Comparison of ENCODE assay signal across 8 cellular contexts in the genomic region with DNA sequence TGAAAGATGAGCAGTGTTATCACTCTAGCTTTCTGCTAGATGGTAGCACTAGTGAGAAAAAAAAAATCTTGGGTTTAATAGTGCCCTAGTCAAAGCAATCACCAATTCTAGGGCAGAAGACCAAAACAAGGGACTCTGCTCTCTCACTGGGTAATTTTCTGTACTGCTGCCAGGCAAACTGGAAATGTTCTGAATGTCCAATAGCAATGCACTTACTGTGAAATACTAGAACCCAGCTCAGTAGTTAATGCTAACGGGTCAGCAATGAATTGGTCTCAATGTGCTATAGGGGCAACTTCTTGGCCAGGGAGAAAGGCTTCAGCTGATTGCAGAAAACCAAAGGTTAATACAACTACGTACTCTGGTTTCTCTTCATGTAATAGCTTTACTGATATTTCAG. TPM values are rescaled to one million over a fixed set of nuclear protein-coding genes. Genes with fewer than 3 reads are reported as not detected.
DNase-seq lines count a peak whose midpoint lies in the region; ATAC-seq and TF ChIP-seq lines count a peak whose summit lies in the region.

No MANE protein-coding gene starts in this region.

- H3K4me1 ChIP-seq in left lung (peaks cover 29 to 67% of the 10 kb centered on the region in 2 donors), tibial artery (peaks cover 0 to 61% (median 23%) of the 10 kb centered on the region in 4 donors)

- H3K4me3 ChIP-seq in astrocyte of the spinal cord (ENCODE audit: low read depth, low read length) = peak overlapping the region; percentile 90
- H3K4me3 ChIP-seq in left lung = peak overlapping the region; percentile 47 to 80
- peak overlapping the region; percentile 58 to 63 for H3K4me3 ChIP-seq in tibial artery

- peaks cover 8% of the 10 kb centered on the region for H3K36me3 Mint-ChIP-seq in activated CD4-positive, alpha-beta T cell treated with anti-CD3 and anti-CD28 coated beads, Interleukin-2, amount 10 ng/mL, durations not matched to agents 7 days and 5 days (ENCODE audit: low read depth)

- H3K9me3 ChIP-seq in left lung (no peaks in the 10 kb centered on the region), tibial artery (no peaks in the 10 kb centered on the region)

- peak overlapping the region; percentile 100 for H3K4me3 Mint-ChIP-seq in activated CD4-positive, alpha-beta T cell treated with anti-CD3 and anti-CD28 coated beads, Interleukin-2, amount 10 ng/mL, durations not matched to agents 7 days and 5 days

- intact Hi-C loops in left lung (cut with DNase I) = no loop called here
- intact Hi-C loops in tibial artery (cut with DNase I; ENCODE audit: low total_unique reads) = loop anchor here (10.0 kb wide), 2 partner anchors 51 to 79 kb away; partner anchors contain the start of gene ATP5MC2

- DNase-seq in activated CD4-positive, alpha-beta T cell treated with anti-CD3 and anti-CD28 coated beads, Interleukin-2, amount 10 ng/mL, durations not matched to agents 7 days and 5 days = no peak
- no peak for DNase-seq in activated CD4-positive, alpha-beta T cell treated with anti-CD3 and anti-CD28 coated beads for 4 hours
- DNase-seq in astrocyte of the spinal cord (ENCODE audit: low read depth, low spot score) = peak; percentile 67
- no peak for DNase-seq in left lung
- DNase-seq in tibial artery = peak in 1 of 2 donors; percentile 58
- no peak for DNase-seq in central memory CD4-positive, alpha-beta T cell

- TF ChIP-seq CTCF in astrocyte of the spinal cord (IDR thresholded peaks at IDR 0.05; ENCODE audit: low read depth, low read length) (no peak), left lung (IDR thresholded peaks at IDR 0.05) (no peak), tibial artery (IDR thresholded peaks at IDR 0.05) (no peak)

- H3K27me3 Mint-ChIP-seq in activated CD4-positive, alpha-beta T cell treated with anti-CD3 and anti-CD28 coated beads, Interleukin-2, amount 10 ng/mL, durations not matched to agents 7 days and 5 days = no peaks in the 10 kb centered on the region

- H3K36me3 ChIP-seq in left lung (no peaks in the 10 kb centered on the region), tibial artery (no peaks in the 10 kb centered on the region)

- H3K27me3 ChIP-seq in left lung (no peaks in the 10 kb centered on the region), tibial artery (no peaks in the 10 kb centered on the region)

- POLR2A ChIA-PET in activated CD4-positive, alpha-beta T cell treated with anti-CD3 and anti-CD28 coated beads, Interleukin-2, amount 10 ng/mL, durations not matched to agents 7 days and 5 days (lab: Charles Lee) = no interaction called here

- peak overlapping the region; percentile 91 to 95 for H3K27ac ChIP-seq in left lung
- H3K27ac ChIP-seq in tibial artery = peak overlapping the region; percentile 86 to 89

- H3K4me1 Mint-ChIP-seq in activated CD4-positive, alpha-beta T cell treated with anti-CD3 and anti-CD28 coated beads, Interleukin-2, amount 10 ng/mL, durations not matched to agents 7 days and 5 days = peaks cover 47% of the 10 kb centered on the region

- CTCF ChIA-PET in activated CD4-positive, alpha-beta T cell treated with anti-CD3 and anti-CD28 coated beads, Interleukin-2, amount 10 ng/mL, durations not matched to agents 7 days and 5 days (lab: Charles Lee) = interaction anchor here (0.8 to 3.0 kb wide), 4 partner anchors 13 to 67 kb away, joined by 3 to 22 read pairs (median 3); partner anchors contain the start of gene ATP5MC2

- in situ Hi-C loops in astrocyte of the spinal cord (cut with HindIII; ENCODE audit: low sequenced_read_pairs) = loop anchor here (10.0 kb wide), 1 partner anchor 51 kb away; the partner anchor contains the start of gene ATP5MC2

- ATAC-seq in left lung = peak; percentile 1
- no peak for ATAC-seq in HG03095 (IDR thresholded peaks at IDR 0.05; ENCODE audit: unreplicated experiment)
- no peak for ATAC-seq in HG03135 (IDR thresholded peaks at IDR 0.05; ENCODE audit: unreplicated experiment)

- H3K27ac Mint-ChIP-seq in activated CD4-positive, alpha-beta T cell treated with anti-CD3 and anti-CD28 coated beads, Interleukin-2, amount 10 ng/mL, durations not matched to agents 7 days and 5 days = no peak overlapping the region

- H3K9me3 Mint-ChIP-seq in activated CD4-positive, alpha-beta T cell treated with anti-CD3 and anti-CD28 coated beads, Interleukin-2, amount 10 ng/mL, durations not matched to agents 7 days and 5 days = no peaks in the 10 kb centered on the region

RNA-seq across cellular contexts. Expression of gene ATF7, which starts 2.2 kb away (rescaled TPM):
- 10 to 100 TPM; 28.6 to 43.0 TPM for total RNA-seq in activated CD4-positive, alpha-beta T cell treated with anti-CD3 and anti-CD28 coated beads, Interleukin-2, amount 10 ng/mL, durations not matched to agents 7 days and 5 days
- total RNA-seq in left lung = 10 to 100 TPM; 48.7 to 58.5 TPM

RNA-seq across cellular contexts. Expression of gene ATP5MC2, which starts 51.9 kb away (rescaled TPM):
- total RNA-seq in activated CD4-positive, alpha-beta T cell treated with anti-CD3 and anti-CD28 coated beads, Interleukin-2, amount 10 ng/mL, durations not matched to agents 7 days and 5 days = 100 to 1,000 TPM; 298 to 356 TPM
- total RNA-seq in left lung = 100 to 1,000 TPM; 247 to 263 TPM
